ENCODE assay signal across 8 cellular contexts in genomic region chr1:206725053-206725963, GRCh38. TPM values are rescaled to one million over a fixed set of nuclear protein-coding genes. Genes with fewer than 3 reads are reported as not detected.
A peak's percentile ranks its signal among the peaks of the same experiment; 100 is the strongest.
DNase-seq lines count a peak whose midpoint lies in the region; ATAC-seq, FAIRE-seq and TF ChIP-seq lines count a peak whose summit lies in the region.

No MANE protein-coding gene starts in this region.

- peaks cover 38% of the 10 kb centered on the region for H3K4me1 ChIP-seq in ACC112 (ENCODE audit: control insufficient read depth, insufficient read depth, low read length, unreplicated experiment)
- peaks cover 10 to 13% of the 10 kb centered on the region in 2 donors for H3K4me1 ChIP-seq in small intestine (ENCODE audit: control insufficient read depth in 2 of 2, insufficient read depth in 1 of 2, low read depth in 1 of 2, low read length in 1 of 2)

- peaks cover 73% of the 10 kb centered on the region for H3K79me2 ChIP-seq in ACC112 (ENCODE audit: control insufficient read depth, insufficient read depth, low read length, unreplicated experiment)

- peaks cover 6% of the 10 kb centered on the region; the same call in 1 of the 2 replicates for H3K36me3 ChIP-seq in ACC112 (ENCODE audit: insufficient read depth, low read length)
- H3K36me3 ChIP-seq in small intestine (ENCODE audit: control insufficient read depth in 2 of 2, insufficient read depth in 2 of 2, low read length in 2 of 2) = peaks cover 2 to 6% of the 10 kb centered on the region in 2 donors

- WGBS in small intestine, 3 donors = 72 to 78% (median 75%) methylated on average over 11 of the region's 11 CpGs

- H3K27ac ChIP-seq in ACC112 (ENCODE audit: low read depth, low read length) (0 out of 2 replicates have a peak overlapping the region, but pooled peaks have one; percentile 86), small intestine (ENCODE audit: low read depth in 1 of 2, low read length in 1 of 2) (no peak overlapping the region)

- DNase-seq in NCI-H82 treated with DMSO at 0.1 percent for 48 hours (lab: John Stamatoyannopoulos, UW; ENCODE audit: unreplicated experiment) (peak; percentile 16), activated T-cell treated with anti-CD3 and anti-CD28 coated beads for 4 hours (peak; percentile 48), fibroblast of the aortic adventitia (ENCODE audit: low read depth) (peak; percentile 54), small intestine (peak; percentile 56)

- FAIRE-seq in small intestine (lab: Jason Lieb, UNC) = no peak

- H3K4me3 ChIP-seq in ACC112 (ENCODE audit: low read depth, low read length) (no peak overlapping the region), fibroblast of the aortic adventitia (ENCODE audit: low read depth, low read length) (no peak overlapping the region), small intestine (ENCODE audit: low read depth in 1 of 2, low read length in 2 of 2) (no peak overlapping the region)

- H3K27me3 ChIP-seq in ACC112 (ENCODE audit: insufficient read depth, low read length) (no peaks in the 10 kb centered on the region), small intestine (ENCODE audit: control insufficient read depth in 2 of 2, insufficient read depth in 2 of 2, low read length in 2 of 2) (no peaks in the 10 kb centered on the region)

- ATAC-seq in GM18858 (IDR thresholded peaks at IDR 0.05; ENCODE audit: unreplicated experiment) (no peak), HG02678 (IDR thresholded peaks at IDR 0.05; ENCODE audit: unreplicated experiment) (no peak)

- TF ChIP-seq CTCF in GM12872 (IDR thresholded peaks at IDR 0.05; ENCODE audit: insufficient read depth, low read depth, low read length) (peak; percentile 82), fibroblast of the aortic adventitia (IDR thresholded peaks at IDR 0.05; ENCODE audit: insufficient read depth, low read length) (peak; percentile 72)

- no peak overlapping the region for H2AFZ ChIP-seq in ACC112 (ENCODE audit: low read length, unreplicated experiment)

- no peaks in the 10 kb centered on the region for H3K9me3 ChIP-seq in small intestine (ENCODE audit: control insufficient read depth, low read depth)

RNA-seq across cellular contexts. Expression of gene MAPKAPK2, which starts 40.6 kb away (rescaled TPM):
- 18.5 and 31.0 TPM in 2 replicates for total RNA-seq in fibroblast of the aortic adventitia (ENCODE audit: low replicate concordance)
- 10 to 100 TPM; 56.4 to 93.5 (median 85.0) TPM for polyA plus RNA-seq in small intestine

RNA-seq across cellular contexts. Expression of gene IL19, which starts 45.3 kb away (rescaled TPM):
- 0.41 TPM in 1 of 2 replicates, not detected in the other for total RNA-seq in fibroblast of the aortic adventitia (ENCODE audit: low replicate concordance)
- polyA plus RNA-seq in small intestine = not detected

RNA-seq across cellular contexts. Expression of gene IL10, which starts 47.0 kb away (rescaled TPM):
- not detected in 2 replicates for total RNA-seq in fibroblast of the aortic adventitia (ENCODE audit: low replicate concordance)
- 1 to 10 TPM in 1 of 3 donors, under 1 TPM in 1, not detected in 1; 0.54 to 5.1 TPM for polyA plus RNA-seq in small intestine
